ENCODE assay signal across 28 cellular contexts in genomic region chr13:78719367-78719766, GRCh38.
"Had no signal": no experiment of that assay in that cellular context is flagged by ENCODE, and none has a peak within 500 bp of the region (broad histone marks: within the 10 kb centered on the region; RNA-seq: fewer than 3 reads in every experiment).

No MANE protein-coding gene starts in this region.

- DNase-seq: activated CD4-positive, alpha-beta memory T cell treated with anti-CD3 and anti-CD28 coated beads for 36 hours; activated CD4-positive, alpha-beta T cell treated with anti-CD3 and anti-CD28 coated beads for 36 hours; activated CD4-positive, alpha-beta T cell treated with anti-CD3 and anti-CD28 coated beads, Interleukin-2, amount 10 ng/mL, durations not matched to agents 24 days and 14 days; activated CD4-positive, CD25-positive, alpha-beta regulatory T cell; activated CD4-positive, CD25-positive, alpha-beta regulatory T cell treated with anti-CD3 and anti-CD28 coated beads, Interleukin-2, amount 50 U/mL, for 72 hours; activated CD8-positive, alpha-beta memory T cell treated with anti-CD3 and anti-CD28 coated beads, Interleukin-2, amount 10 ng/mL, durations not matched to agents 7 days and 5 days; activated CD8-positive, alpha-beta memory T cell treated with anti-CD3 and anti-CD28 coated beads, Interleukin-2, amount 50 U/mL, for 4 hours; activated CD8-positive, alpha-beta T cell treated with anti-CD3 and anti-CD28 coated beads, Interleukin-2, amount 10 ng/mL, durations not matched to agents 7 days and 5 days; activated effector memory CD4-positive, alpha-beta T cell treated with anti-CD3 and anti-CD28 coated beads, Interleukin-2, amount 50 U/mL, for 16 hours; activated naive CD4-positive, alpha-beta T cell treated with anti-CD3 and anti-CD28 coated beads for 36 hours; activated naive CD8-positive, alpha-beta T cell treated with anti-CD3 and anti-CD28 coated beads for 36 hours; activated naive CD8-positive, alpha-beta T cell treated with anti-CD3 and anti-CD28 coated beads, Interleukin-2, amount 50 U/mL, for 24 hours; activated T-cell treated with anti-CD3 and anti-CD28 coated beads, Interleukin-2, amount 50 U/mL, for 1 hour; activated T-cell treated with anti-CD3 and anti-CD28 coated beads, Interleukin-2, amount 50 U/mL, for 48 hours; adrenal gland; amygdala; aorta; body of pancreas; caudate nucleus; cortex of kidney; dermis blood vessel endothelial cell; effector CD4-positive, alpha-beta T cell; effector memory CD8-positive, alpha-beta T cell; esophagus squamous epithelium; foreskin melanocyte; heart right ventricle; T-helper 2 cell had no signal

- H3K27me3 ChIP-seq: adrenal gland, body of pancreas, esophagus squamous epithelium had no signal

- ATAC-seq: activated CD4-positive, alpha-beta T cell treated with anti-CD3 and anti-CD28 coated beads for 36 hours; activated CD8-positive, alpha-beta memory T cell treated with anti-CD3 and anti-CD28 coated beads, Interleukin-2, amount 10 ng/mL, durations not matched to agents 7 days and 5 days; activated CD8-positive, alpha-beta T cell treated with anti-CD3 and anti-CD28 coated beads, Interleukin-2, amount 10 ng/mL, durations not matched to agents 7 days and 5 days; activated naive CD8-positive, alpha-beta T cell treated with anti-CD3 and anti-CD28 coated beads, Interleukin-2, amount 50 U/mL, for 24 hours; body of pancreas; effector memory CD8-positive, alpha-beta T cell; gastroesophageal sphincter; heart right ventricle had no signal

- H3K4me3 ChIP-seq: adrenal gland, body of pancreas, esophagus squamous epithelium, gastroesophageal sphincter, heart right ventricle had no signal

- H3K27ac ChIP-seq: adrenal gland, body of pancreas, esophagus squamous epithelium, gastroesophageal sphincter, heart right ventricle had no signal

- H3K9me3 ChIP-seq: adrenal gland, body of pancreas, esophagus squamous epithelium, gastroesophageal sphincter, heart right ventricle had no signal

- H3K4me1 ChIP-seq: adrenal gland, body of pancreas, esophagus squamous epithelium, gastroesophageal sphincter, heart right ventricle had no signal

- H3K36me3 ChIP-seq: adrenal gland, esophagus squamous epithelium, gastroesophageal sphincter, heart right ventricle had no signal
